In genomic region chr2:113887393-113887792, GRCh38 we compare ENCODE assay signal across 11 cellular contexts. TPM values are rescaled to one million over a fixed set of nuclear protein-coding genes. Genes with fewer than 3 reads are reported as not detected.
DNase-seq lines count a peak whose midpoint lies in the region; ATAC-seq and FAIRE-seq lines count a peak whose summit lies in the region.
"Had no signal": no experiment of that assay in that cellular context is flagged by ENCODE, and none has a peak within 500 bp of the region (broad histone marks: within the 10 kb centered on the region; RNA-seq: fewer than 3 reads in every experiment).

No MANE protein-coding gene starts in this region.

- peaks cover 63% of the 10 kb centered on the region for H3K4me1 Mint-ChIP-seq in activated T-helper 1 cell treated with anti-CD3 and anti-CD28 coated beads, Interleukin-12 subunit alpha, Interleukin-12 subunit beta, Interleukin-2, Interleukin-4 antibody, amounts not matched to agents 30 ng/mL and 10 ng/mL and 1 ng/mL, durations not matched to agents 14 hours and 24 hours and 36 hours (ENCODE audit: low read depth)
- H3K4me1 Mint-ChIP-seq in naive thymus-derived CD4-positive, alpha-beta T cell, result peaks cover 39 to 62% (median 59%) of the 10 kb centered on the region in 7 donors

- ATAC-seq in naive thymus-derived CD4-positive, alpha-beta T cell, result no peak

- CTCF ChIA-PET in naive thymus-derived CD4-positive, alpha-beta T cell (lab: Charles Lee), result interaction anchor here (0.8 kb wide), 1 partner anchor 123 kb away, joined by 3 read pairs; no protein-coding TSS in a partner anchor

- in situ Hi-C loops in GM23248 (cut with MboI), result no loop called here

- intact Hi-C loops in activated T-helper 1 cell treated with anti-CD3 and anti-CD28 coated beads, Interleukin-12 subunit alpha, Interleukin-12 subunit beta, Interleukin-2, Interleukin-4 antibody, amounts not matched to agents 30 ng/mL and 10 ng/mL and 1 ng/mL, durations not matched to agents 14 hours and 24 hours and 36 hours (cut with micrococcal nuclease), result loop anchor here (2.0 to 5.0 kb wide), 2 partner anchors 39 to 710 kb away; no protein-coding TSS in a partner anchor
- intact Hi-C loops in naive thymus-derived CD4-positive, alpha-beta T cell (cut with micrococcal nuclease), result loop anchor here (5.0 to 10.0 kb wide), 4 partner anchors 35 to 1703 kb away; partner anchors contain the start of gene PSD4 (in 1 of the 2)

- H3K27ac ChIP-seq in BLaER1, result no peak overlapping the region
- peak overlapping the region; percentile 74 for H3K27ac ChIP-seq in GM23248
- no peak overlapping the region for H3K27ac ChIP-seq in naive thymus-derived CD4-positive, alpha-beta T cell (ENCODE audit: low read depth, low read length)

- no peak overlapping the region for H2AFZ ChIP-seq in GM23248

- H3K9ac ChIP-seq in BLaER1, result no peak overlapping the region
- peak overlapping the region; percentile 26; the same call in 1 of the 2 replicates for H3K9ac ChIP-seq in GM23248

- H3K36me3 ChIP-seq in BLaER1, result peaks cover 26% of the 10 kb centered on the region; the same call in 1 of the 2 replicates
- H3K36me3 ChIP-seq in GM23248 (ENCODE audit: low read depth), result no peaks in the 10 kb centered on the region
- peaks cover 0 to 9% (median 0%) of the 10 kb centered on the region in 3 experiments for H3K36me3 ChIP-seq in naive thymus-derived CD4-positive, alpha-beta T cell (ENCODE audit: control insufficient read depth in 2 of 3, insufficient read depth in 3 of 3, low read length in 3 of 3)

- no peaks in the 10 kb centered on the region for H3K9me3 ChIP-seq in BLaER1
- H3K9me3 ChIP-seq in GM23248 (ENCODE audit: low read depth), result no peaks in the 10 kb centered on the region
- H3K9me3 ChIP-seq in naive thymus-derived CD4-positive, alpha-beta T cell (ENCODE audit: control insufficient read depth in 2 of 3, low read length in 3 of 3), result no peaks in the 10 kb centered on the region

- no peak for FAIRE-seq in HTR-8/SVneo (lab: Jason Lieb, UNC)
- FAIRE-seq: endothelial cell of umbilical vein, islet of Langerhans, TTC549 had no signal

- 81 to 95% methylated on average over 4 of the region's 4 CpGs for WGBS in GM23248 (ENCODE audit: low coverage in 1 of 2, low lambda C conversion rate in 2 of 2, missing lambda C conversion rate in 2 of 2), 2 experiments

- H3K4me2 ChIP-seq in BLaER1 (peak overlapping the region; percentile 84), GM23248 (ENCODE audit: unreplicated experiment) (peak overlapping the region; percentile 61)

- peaks cover 59% of the 10 kb centered on the region for H3K79me2 ChIP-seq in GM23248 (ENCODE audit: insufficient read depth)

- H3K4me1 ChIP-seq in BLaER1, result peaks cover 39% of the 10 kb centered on the region
- peaks cover 41% of the 10 kb centered on the region for H3K4me1 ChIP-seq in GM23248 (ENCODE audit: insufficient read depth)
- H3K4me1 ChIP-seq in naive thymus-derived CD4-positive, alpha-beta T cell (ENCODE audit: control insufficient read depth in 2 of 2, insufficient read depth in 2 of 2, low read length in 2 of 2), result peaks cover 26 to 48% of the 10 kb centered on the region in 2 donors

- no peaks in the 10 kb centered on the region for H3K27me3 Mint-ChIP-seq in activated T-helper 1 cell treated with anti-CD3 and anti-CD28 coated beads, Interleukin-12 subunit alpha, Interleukin-12 subunit beta, Interleukin-2, Interleukin-4 antibody, amounts not matched to agents 30 ng/mL and 10 ng/mL and 1 ng/mL, durations not matched to agents 14 hours and 24 hours and 36 hours (ENCODE audit: insufficient read depth)
- no peaks in the 10 kb centered on the region for H3K27me3 Mint-ChIP-seq in naive thymus-derived CD4-positive, alpha-beta T cell

- DNase-seq in GM23248, result no peak
- no peak for DNase-seq in activated T-helper 1 cell treated with anti-CD3 and anti-CD28 coated beads, Interleukin-12 subunit alpha, Interleukin-12 subunit beta, Interleukin-2, Interleukin-4 antibody, amounts not matched to agents 30 ng/mL and 10 ng/mL and 1 ng/mL, durations not matched to agents 14 hours and 24 hours and 36 hours (ENCODE audit: low spot score)
- no peak for DNase-seq in naive thymus-derived CD4-positive, alpha-beta T cell
- no peak for DNase-seq in NCI-H446 (lab: John Stamatoyannopoulos, UW)
- DNase-seq in HTR-8/SVneo (ENCODE audit: insufficient read length, low spot score), result no peak
- DNase-seq in NCI-H1417 (lab: John Stamatoyannopoulos, UW), result no peak
- no peak for DNase-seq in Kasumi-1 (lab: John Stamatoyannopoulos, UW)

- H3K9me2 ChIP-seq in GM23248 (ENCODE audit: insufficient read depth), result no peaks in the 10 kb centered on the region

- H4K20me1 ChIP-seq in BLaER1 (peaks cover 17% of the 10 kb centered on the region), GM23248 (ENCODE audit: insufficient read depth) (no peaks in the 10 kb centered on the region)

- peak overlapping the region; percentile 98 for H3K4me3 Mint-ChIP-seq in activated T-helper 1 cell treated with anti-CD3 and anti-CD28 coated beads, Interleukin-12 subunit alpha, Interleukin-12 subunit beta, Interleukin-2, Interleukin-4 antibody, amounts not matched to agents 30 ng/mL and 10 ng/mL and 1 ng/mL, durations not matched to agents 14 hours and 24 hours and 36 hours
- H3K4me3 Mint-ChIP-seq in naive thymus-derived CD4-positive, alpha-beta T cell, result peak overlapping the region; percentile 40 to 99 (median 90)

- no peak overlapping the region for H3K4me3 ChIP-seq in BLaER1
- no peak overlapping the region for H3K4me3 ChIP-seq in GM23248
- no peak overlapping the region for H3K4me3 ChIP-seq in naive thymus-derived CD4-positive, alpha-beta T cell (ENCODE audit: low read length)

- H3K36me3 Mint-ChIP-seq in activated T-helper 1 cell treated with anti-CD3 and anti-CD28 coated beads, Interleukin-12 subunit alpha, Interleukin-12 subunit beta, Interleukin-2, Interleukin-4 antibody, amounts not matched to agents 30 ng/mL and 10 ng/mL and 1 ng/mL, durations not matched to agents 14 hours and 24 hours and 36 hours (ENCODE audit: low read depth), result peaks cover 45% of the 10 kb centered on the region
- H3K36me3 Mint-ChIP-seq in naive thymus-derived CD4-positive, alpha-beta T cell, result peaks cover 3 to 42% (median 13%) of the 10 kb centered on the region in 5 donors

- no peaks in the 10 kb centered on the region for H3K9me3 Mint-ChIP-seq in activated T-helper 1 cell treated with anti-CD3 and anti-CD28 coated beads, Interleukin-12 subunit alpha, Interleukin-12 subunit beta, Interleukin-2, Interleukin-4 antibody, amounts not matched to agents 30 ng/mL and 10 ng/mL and 1 ng/mL, durations not matched to agents 14 hours and 24 hours and 36 hours
- H3K9me3 Mint-ChIP-seq in naive thymus-derived CD4-positive, alpha-beta T cell, result peaks cover 0 to 3% (median 0%) of the 10 kb centered on the region in 11 donors

- peaks cover 45% of the 10 kb centered on the region for H3F3A ChIP-seq in GM23248 (ENCODE audit: insufficient read depth)

- no peaks in the 10 kb centered on the region for H3K27me3 ChIP-seq in BLaER1
- no peaks in the 10 kb centered on the region for H3K27me3 ChIP-seq in GM23248 (replicated peaks; ENCODE audit: insufficient read depth)
- no peaks in the 10 kb centered on the region for H3K27me3 ChIP-seq in naive thymus-derived CD4-positive, alpha-beta T cell (ENCODE audit: control insufficient read depth in 2 of 2, insufficient read depth in 2 of 2, low read length in 2 of 2)

- peak overlapping the region; percentile 98 for H3K27ac Mint-ChIP-seq in activated T-helper 1 cell treated with anti-CD3 and anti-CD28 coated beads, Interleukin-12 subunit alpha, Interleukin-12 subunit beta, Interleukin-2, Interleukin-4 antibody, amounts not matched to agents 30 ng/mL and 10 ng/mL and 1 ng/mL, durations not matched to agents 14 hours and 24 hours and 36 hours
- H3K27ac Mint-ChIP-seq in naive thymus-derived CD4-positive, alpha-beta T cell, result peak overlapping the region; percentile 29 to 97 (median 90)

- POLR2A ChIA-PET in naive thymus-derived CD4-positive, alpha-beta T cell (lab: Charles Lee), result interaction anchor here (0.9 to 1.3 kb wide), 4 partner anchors 10 to 131 kb away, joined by 3 to 4 read pairs (median 3); partner anchors contain the start of gene SLC35F5

RNA-seq across cellular contexts. Expression of gene ACTR3, which starts 2.5 kb away (rescaled TPM):
- total RNA-seq in GM23248 (2014; rRNA removed; shearing (Covaris generic)), result 343 and 410 TPM in 2 replicates
- polyA plus RNA-seq in GM23248 (2016; fragmentation: Nextera tagmentation; extraction: Ambion mirVana), result 361 and 377 TPM in 2 replicates
- total RNA-seq in activated T-helper 1 cell treated with anti-CD3 and anti-CD28 coated beads, Interleukin-12 subunit alpha, Interleukin-12 subunit beta, Interleukin-2, Interleukin-4 antibody, amounts not matched to agents 30 ng/mL and 10 ng/mL and 1 ng/mL, durations not matched to agents 14 hours and 24 hours and 36 hours, result 440 and 451 TPM in 2 replicates
- total RNA-seq in naive thymus-derived CD4-positive, alpha-beta T cell, result 100 to 1,000 TPM; 172 to 612 (median 213) TPM
- polyA plus RNA-seq in naive thymus-derived CD4-positive, alpha-beta T cell, result 100 to 1,000 TPM; 438 to 486 TPM
